In the genomic region with DNA sequence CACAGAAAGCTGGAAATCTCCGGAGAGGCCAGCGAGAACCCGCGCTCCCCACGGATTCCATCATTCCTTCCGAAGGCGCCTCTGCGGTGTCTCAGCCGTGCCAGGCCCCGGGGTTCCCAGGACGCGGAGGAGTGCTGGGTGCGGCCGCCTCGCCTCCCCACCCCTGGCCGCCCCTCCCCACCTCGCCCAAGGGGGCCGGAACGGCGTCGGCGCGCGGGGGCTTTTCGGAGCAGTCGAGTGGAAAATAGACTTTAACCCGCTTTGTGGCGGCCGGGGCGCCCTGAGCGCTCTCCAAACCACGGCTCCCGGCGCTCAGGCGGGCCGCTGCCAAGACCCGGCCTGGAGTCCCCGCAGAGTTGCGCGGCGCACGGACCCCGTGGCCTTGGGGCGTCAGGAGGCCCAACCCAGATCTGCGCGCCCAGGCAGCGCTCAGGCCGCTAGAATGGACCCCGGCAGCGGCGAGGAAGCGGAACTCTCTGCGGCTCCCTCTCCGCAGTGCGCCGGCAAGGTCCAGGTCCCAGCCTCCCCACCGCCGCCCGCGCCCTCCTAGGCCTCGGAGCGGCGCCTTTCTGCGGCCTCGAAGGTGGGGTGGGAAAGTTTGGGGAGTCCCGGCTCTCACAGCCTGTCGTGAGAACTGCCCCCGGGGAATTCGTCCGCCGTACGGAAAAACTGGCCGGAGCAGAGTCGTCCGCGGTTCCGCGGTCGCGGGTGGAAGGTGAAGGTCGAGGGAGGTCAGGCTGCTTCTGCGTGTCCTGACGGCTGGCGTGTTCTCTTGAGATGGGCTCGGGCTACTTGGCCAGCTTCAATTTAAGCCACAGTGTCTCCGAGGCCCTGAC, we compare ENCODE assay signal across 8 cellular contexts. TPM values are rescaled to one million over a fixed set of nuclear protein-coding genes. Genes with fewer than 3 reads are reported as not detected.
DNase-seq lines count a peak whose midpoint lies in the region; ATAC-seq and TF ChIP-seq lines count a peak whose summit lies in the region.

No MANE protein-coding gene starts in this region.

- intact Hi-C loops in spleen (cut with DNase I; ENCODE audit: low total_unique reads) = no loop called here

- H3K36me3 ChIP-seq in spleen = no peaks in the 10 kb centered on the region

- no peak overlapping the region for H3K27ac ChIP-seq in spleen

- H3K4me3 Mint-ChIP-seq in activated naive CD8-positive, alpha-beta T cell treated with anti-CD3 and anti-CD28 coated beads, Interleukin-2, amount 10 ng/mL, durations not matched to agents 7 days and 5 days = peak overlapping the region; percentile 57

- H3K9me3 Mint-ChIP-seq in activated naive CD8-positive, alpha-beta T cell treated with anti-CD3 and anti-CD28 coated beads, Interleukin-2, amount 10 ng/mL, durations not matched to agents 7 days and 5 days = no peaks in the 10 kb centered on the region

- ATAC-seq in GM18511 (IDR thresholded peaks at IDR 0.05; ENCODE audit: unreplicated experiment) (peak; percentile 66), HG02884 (IDR thresholded peaks at IDR 0.05; ENCODE audit: unreplicated experiment) (peak; percentile 33)
- ATAC-seq in activated naive CD8-positive, alpha-beta T cell treated with anti-CD3 and anti-CD28 coated beads, Interleukin-2, amount 10 ng/mL, durations not matched to agents 7 days and 5 days (ENCODE audit: low read depth) = peak; percentile 51

- no peak overlapping the region for H3K27ac Mint-ChIP-seq in activated naive CD8-positive, alpha-beta T cell treated with anti-CD3 and anti-CD28 coated beads, Interleukin-2, amount 10 ng/mL, durations not matched to agents 7 days and 5 days

- peaks cover 30 to 100% (median 100%) of the 10 kb centered on the region in 7 donors for H3K27me3 ChIP-seq in spleen (replicated peaks in 1 of 7)

- peaks cover 35 to 65% (median 61%) of the 10 kb centered on the region in 6 donors for H3K4me1 ChIP-seq in spleen

- TF ChIP-seq CTCF in spleen (IDR thresholded peaks at IDR 0.05 in 8 of 11, conservative IDR thresholded peaks at IDR 0.05 in 3 of 11) = peak in 1 of 11 experiments; percentile 12

- H3K4me3 ChIP-seq in spleen = peak overlapping the region; percentile 16 to 68 (median 46)

- DNase-seq in 8988T (peak; percentile 91), NCI-H2196 (lab: John Stamatoyannopoulos, UW; ENCODE audit: unreplicated experiment) (peak; percentile 47), iPS-NIHi11 (ENCODE audit: low spot score) (peak; percentile 84), spleen (peak; percentile 78), putamen (ENCODE audit: low spot score) (no peak)
- peak; percentile 71 for DNase-seq in activated naive CD8-positive, alpha-beta T cell treated with anti-CD3 and anti-CD28 coated beads, Interleukin-2, amount 10 ng/mL, durations not matched to agents 7 days and 5 days

- TF ChIP-seq POLR2A in spleen (IDR thresholded peaks at IDR 0.05) = no peak

- WGBS in spleen, 5 donors = 1 to 2% (median 1%) methylated on average over 35 to 86 of the region's 86 CpGs

- H3K27me3 Mint-ChIP-seq in activated naive CD8-positive, alpha-beta T cell treated with anti-CD3 and anti-CD28 coated beads, Interleukin-2, amount 10 ng/mL, durations not matched to agents 7 days and 5 days = peaks cover 76% of the 10 kb centered on the region

- H3K9me3 ChIP-seq in spleen = no peaks in the 10 kb centered on the region

- POLR2A ChIA-PET in activated naive CD8-positive, alpha-beta T cell treated with anti-CD3 and anti-CD28 coated beads, Interleukin-2, amount 10 ng/mL, durations not matched to agents 7 days and 5 days (lab: Charles Lee) = interaction anchor here (1.0 to 1.6 kb wide), 2 partner anchors 11 to 58 kb away, joined by 3 to 8 read pairs; no protein-coding TSS in a partner anchor

- H3K4me1 Mint-ChIP-seq in activated naive CD8-positive, alpha-beta T cell treated with anti-CD3 and anti-CD28 coated beads, Interleukin-2, amount 10 ng/mL, durations not matched to agents 7 days and 5 days = peaks cover 24% of the 10 kb centered on the region

- no peaks in the 10 kb centered on the region for H3K36me3 Mint-ChIP-seq in activated naive CD8-positive, alpha-beta T cell treated with anti-CD3 and anti-CD28 coated beads, Interleukin-2, amount 10 ng/mL, durations not matched to agents 7 days and 5 days

RNA-seq across cellular contexts. Expression of a gene that starts 1.2 kb away (rescaled TPM):
- not detected for total RNA-seq in activated naive CD8-positive, alpha-beta T cell treated with anti-CD3 and anti-CD28 coated beads, Interleukin-2, amount 10 ng/mL, durations not matched to agents 7 days and 5 days
- total RNA-seq in spleen = not detected
- not detected for polyA plus RNA-seq in spleen

RNA-seq across cellular contexts. Expression of a gene that starts 28.9 kb away (rescaled TPM):
- under 1 TPM; 0.60 to 0.80 TPM for total RNA-seq in activated naive CD8-positive, alpha-beta T cell treated with anti-CD3 and anti-CD28 coated beads, Interleukin-2, amount 10 ng/mL, durations not matched to agents 7 days and 5 days
- total RNA-seq in spleen = 10 to 100 TPM in 3 of 7 donors, 1 to 10 TPM in 4; 8.4 to 22.6 (median 9.6) TPM
- 10 to 100 TPM in 2 of 3 donors, 1 to 10 TPM in 1; 3.9 to 12.1 (median 10.0) TPM for polyA plus RNA-seq in spleen

Comparison
In these comparisons a context has a peak if more than half of its experiments do, and no peak if none do; other contexts are left out.
1. RNA of a gene that starts 28.9 kb away (total RNA-seq): 8.4 to 22.6 TPM in spleen; 0.60 to 0.80 TPM in activated naive CD8-positive, alpha-beta T cell treated with anti-CD3 and anti-CD28 coated beads, Interleukin-2, amount 10 ng/mL, durations not matched to agents 7 days and 5 days; every median in the first group is over 4 times any median in the second.
2. Peak in every context shown above with its lines, with median percentiles within 50 percentile points of each other: ATAC-seq.